In genomic region chr12:117024961-117025480, GRCh38 we compare ENCODE assay signal across 14 cellular contexts.
DNase-seq lines count a peak whose midpoint lies in the region; ATAC-seq and TF ChIP-seq lines count a peak whose summit lies in the region.
"Had no signal": no experiment of that assay in that cellular context is flagged by ENCODE, and none has a peak within 500 bp of the region (broad histone marks: within the 10 kb centered on the region; RNA-seq: fewer than 3 reads in every experiment).

No MANE protein-coding gene starts in this region.

- no peaks in the 10 kb centered on the region for H3K9me3 Mint-ChIP-seq in chondrocyte (ENCODE audit: low read depth)
- H3K9me3 Mint-ChIP-seq: activated T-cell treated with anti-CD3 and anti-CD28 coated beads, Interleukin-2, amount 50 U/mL, for 4 hours; CD8-positive, alpha-beta T cell had no signal

- TF ChIP-seq CTCF in SK-N-SH (IDR thresholded peaks at IDR 0.05) = no peak
- TF ChIP-seq CTCF in KMS-11 (conservative IDR thresholded peaks at IDR 0.05; ENCODE audit: low read depth, low read length) = no peak
- no peak for TF ChIP-seq CTCF in chondrocyte (IDR thresholded peaks at IDR 0.05)
- TF ChIP-seq CTCF in parathyroid adenoma (IDR thresholded peaks at IDR 0.05) = no peak
- TF ChIP-seq CTCF in GM20000 (IDR thresholded peaks at IDR 0.05; ENCODE audit: extremely low read depth, missing control alignments) = no peak

- no peaks in the 10 kb centered on the region for H3F3A ChIP-seq in SK-N-SH (replicated peaks; ENCODE audit: insufficient read depth)

- peaks cover 0 to 19% of the 10 kb centered on the region in 2 experiments; a peak in 1 of 4 replicates for H3K4me1 ChIP-seq in SK-N-SH (ENCODE audit: control insufficient read depth in 1 of 2, insufficient read depth in 2 of 2, low read depth in 1 of 2, low read length in 1 of 2)
- H3K4me1 ChIP-seq in KMS-11 (ENCODE audit: low read depth, poor library complexity, severe bottlenecking) = peaks cover 33% of the 10 kb centered on the region
- peaks cover 9% of the 10 kb centered on the region for H3K4me1 ChIP-seq in parathyroid adenoma

- no peak for DNase-seq in SK-N-SH
- DNase-seq in chondrocyte (ENCODE audit: low spot score) = no peak
- DNase-seq in GM20000 (ENCODE audit: low spot score) = no peak
- no peak for DNase-seq in DMS53 (lab: John Stamatoyannopoulos, UW)
- no peak for DNase-seq in HUDEP-2 (lab: John Stamatoyannopoulos, UW; ENCODE audit: unreplicated experiment in 76 of 76)

- peaks cover 4% of the 10 kb centered on the region; the same call in 1 of the 2 replicates for H3K79me2 ChIP-seq in SK-N-SH (ENCODE audit: insufficient read depth)
- no peaks in the 10 kb centered on the region for H3K79me2 ChIP-seq in KMS-11 (ENCODE audit: insufficient read depth, low read depth)
- peaks cover 2% of the 10 kb centered on the region for H3K79me2 ChIP-seq in parathyroid adenoma

- peak; percentile 12 for ATAC-seq in SK-N-SH treated with all-trans-retinoic acid at 6 μM for 48 hours

- POLR2A ChIA-PET in SK-N-SH (lab: Yijun Ruan, JAX) = interaction anchor here (0.6 kb wide), 1 partner anchor 163 kb away, joined by 3 read pairs; no protein-coding TSS in a partner anchor

- H3K9me3 ChIP-seq in SK-N-SH (no peaks in the 10 kb centered on the region), parathyroid adenoma (ENCODE audit: control insufficient read depth, low read length) (no peaks in the 10 kb centered on the region)
- H3K9me3 ChIP-seq: ascending aorta had no signal

- no peak overlapping the region for H3K27ac ChIP-seq in SK-N-SH (ENCODE audit: low read depth in 2 of 2, low read length in 1 of 2)
- H3K27ac ChIP-seq in KMS-11 = peak overlapping the region; percentile 76
- peak overlapping the region; percentile 24 for H3K27ac ChIP-seq in parathyroid adenoma
- H3K27ac ChIP-seq: 22Rv1, ascending aorta, epithelial cell of prostate had no signal

- TF ChIP-seq EP300 in SK-N-SH (IDR thresholded peaks at IDR 0.05; ENCODE audit: borderline replicate concordance in 1 of 2, low read depth in 1 of 2, low read length in 1 of 2) = no peak

- peaks cover 24% of the 10 kb centered on the region for H3K36me3 Mint-ChIP-seq in chondrocyte (ENCODE audit: low read depth)

- no peaks in the 10 kb centered on the region for H3K9me2 ChIP-seq in SK-N-SH

- H3K9ac ChIP-seq in SK-N-SH (no peak overlapping the region), KMS-11 (no peak overlapping the region; the same call in 1 of the 2 replicates), parathyroid adenoma (no peak overlapping the region)

- H3K27me3 ChIP-seq in SK-N-SH (ENCODE audit: insufficient read depth) = no peaks in the 10 kb centered on the region
- no peaks in the 10 kb centered on the region for H3K27me3 ChIP-seq in KMS-11 (ENCODE audit: insufficient read depth, low read depth)
- no peaks in the 10 kb centered on the region for H3K27me3 ChIP-seq in parathyroid adenoma (ENCODE audit: control insufficient read depth, insufficient read depth, low read length)
- H3K27me3 ChIP-seq: ascending aorta had no signal

- H3K36me3 ChIP-seq in SK-N-SH (replicated peaks in 1 of 2; ENCODE audit: control insufficient read depth in 1 of 2, insufficient read depth in 2 of 2, low read length in 1 of 2) = peaks cover 18 to 78% of the 10 kb centered on the region in 2 experiments
- no peaks in the 10 kb centered on the region for H3K36me3 ChIP-seq in KMS-11 (ENCODE audit: insufficient read depth)
- H3K36me3 ChIP-seq in parathyroid adenoma (ENCODE audit: control insufficient read depth, insufficient read depth, low read length) = no peaks in the 10 kb centered on the region

- no peak overlapping the region for H3K4me3 Mint-ChIP-seq in chondrocyte (ENCODE audit: unreplicated experiment)
- H3K4me3 Mint-ChIP-seq: activated T-cell treated with anti-CD3 and anti-CD28 coated beads, Interleukin-2, amount 50 U/mL, for 4 hours; CD8-positive, alpha-beta T cell had no signal

- H3K4me1 Mint-ChIP-seq in chondrocyte (ENCODE audit: low read depth) = peaks cover 15% of the 10 kb centered on the region

- H3K4me3 ChIP-seq in SK-N-SH (ENCODE audit: low read depth in 2 of 2, low read length in 1 of 2) = no peak overlapping the region
- no peak overlapping the region for H3K4me3 ChIP-seq in KMS-11 (IDR thresholded peaks at IDR 0.05; ENCODE audit: insufficient read depth, low read depth, low read length)
- no peak overlapping the region for H3K4me3 ChIP-seq in parathyroid adenoma (ENCODE audit: low read depth, low read length)
- H3K4me3 ChIP-seq: ascending aorta, skin epidermis had no signal

- H2AFZ ChIP-seq in SK-N-SH (ENCODE audit: low read depth) = no peak overlapping the region
- no peak overlapping the region for H2AFZ ChIP-seq in KMS-11 (ENCODE audit: low read depth)
- no peak overlapping the region for H2AFZ ChIP-seq in parathyroid adenoma

- no peak for TF ChIP-seq RAD21 in SK-N-SH (IDR thresholded peaks at IDR 0.05; ENCODE audit: low read length)

- 83% methylated on average over 5 of the region's 10 CpGs for WGBS in SK-N-SH (ENCODE audit: low lambda C conversion rate)

- no peaks in the 10 kb centered on the region for H3K27me3 Mint-ChIP-seq in chondrocyte (ENCODE audit: low read depth)

- no peak overlapping the region for H3K4me2 ChIP-seq in SK-N-SH
- peak overlapping the region; percentile 22; the same call in 1 of the 2 replicates for H3K4me2 ChIP-seq in KMS-11
- no peak overlapping the region for H3K4me2 ChIP-seq in parathyroid adenoma (ENCODE audit: low read length)

- peak overlapping the region; percentile 27 for H3K27ac Mint-ChIP-seq in chondrocyte (ENCODE audit: unreplicated experiment)
- H3K27ac Mint-ChIP-seq: CD8-positive, alpha-beta T cell had no signal

- CTCF ChIA-PET in SK-N-SH (lab: Yijun Ruan, JAX) = interaction anchor here (0.6 to 7.7 kb wide), 9 partner anchors 10 to 129 kb away, joined by 3 to 96 read pairs (median 4); partner anchors contain the start of gene TESC

- H4K20me1 ChIP-seq in SK-N-SH (ENCODE audit: insufficient read depth) (no peaks in the 10 kb centered on the region), KMS-11 (ENCODE audit: insufficient read depth) (no peaks in the 10 kb centered on the region)

TF ChIP-seq in SK-N-SH treated with all-trans-retinoic acid at 6 μM for 48 hours, 23 proteins besides CTCF, POLR2A, EP300 and RAD21 (continues in another document):
- TF ChIP-seq ISL1 (CRISPR knock-in tag; IDR thresholded peaks at IDR 0.05) (no peak), CSDC2 (CRISPR knock-in tag; IDR thresholded peaks at IDR 0.05) (no peak), BACH2 (CRISPR knock-in tag; IDR thresholded peaks at IDR 0.05; ENCODE audit: borderline replicate concordance) (no peak), RARB (CRISPR knock-in tag; IDR thresholded peaks at IDR 0.05) (no peak), ZNF70 (CRISPR knock-in tag; IDR thresholded peaks at IDR 0.05) (no peak), PPARA (CRISPR knock-in tag; IDR thresholded peaks at IDR 0.05; ENCODE audit: borderline replicate concordance) (no peak), ZC3H10 (CRISPR knock-in tag; IDR thresholded peaks at IDR 0.05) (no peak), SNAI2 (CRISPR knock-in tag; IDR thresholded peaks at IDR 0.05) (no peak), PATZ1 (CRISPR knock-in tag; IDR thresholded peaks at IDR 0.05; ENCODE audit: borderline replicate concordance) (no peak)

TF ChIP-seq in SK-N-SH, 30 proteins besides CTCF, POLR2A, EP300 and RAD21:
- TF ChIP-seq MEF2A (IDR thresholded peaks at IDR 0.05; ENCODE audit: borderline replicate concordance, low read depth) (no peak), FOXJ3 (CRISPR knock-in tag; IDR thresholded peaks at IDR 0.05) (no peak), EZH2phosphoT487 (IDR thresholded peaks at IDR 0.05; ENCODE audit: borderline replicate concordance, low read depth) (no peak), MAX (IDR thresholded peaks at IDR 0.05; ENCODE audit: low read depth) (no peak), IRF3 (IDR thresholded peaks at IDR 0.05; ENCODE audit: low read depth, low read length) (no peak), GATA2 (CRISPR knock-in tag; IDR thresholded peaks at IDR 0.05) (no peak), RXRA (IDR thresholded peaks at IDR 0.05; ENCODE audit: borderline replicate concordance, low read depth) (no peak), RCOR1 (IDR thresholded peaks at IDR 0.05; ENCODE audit: low read length) (no peak)

Comparison
In these comparisons a context has a peak if more than half of its experiments do, and no peak if none do; other contexts are left out.
1. H3K27ac ChIP-seq: peak in KMS-11 (single experiment) and parathyroid adenoma (single experiment); none in SK-N-SH (0 of 2).